ENCODE assay signal across 7 cellular contexts in the genomic region with DNA sequence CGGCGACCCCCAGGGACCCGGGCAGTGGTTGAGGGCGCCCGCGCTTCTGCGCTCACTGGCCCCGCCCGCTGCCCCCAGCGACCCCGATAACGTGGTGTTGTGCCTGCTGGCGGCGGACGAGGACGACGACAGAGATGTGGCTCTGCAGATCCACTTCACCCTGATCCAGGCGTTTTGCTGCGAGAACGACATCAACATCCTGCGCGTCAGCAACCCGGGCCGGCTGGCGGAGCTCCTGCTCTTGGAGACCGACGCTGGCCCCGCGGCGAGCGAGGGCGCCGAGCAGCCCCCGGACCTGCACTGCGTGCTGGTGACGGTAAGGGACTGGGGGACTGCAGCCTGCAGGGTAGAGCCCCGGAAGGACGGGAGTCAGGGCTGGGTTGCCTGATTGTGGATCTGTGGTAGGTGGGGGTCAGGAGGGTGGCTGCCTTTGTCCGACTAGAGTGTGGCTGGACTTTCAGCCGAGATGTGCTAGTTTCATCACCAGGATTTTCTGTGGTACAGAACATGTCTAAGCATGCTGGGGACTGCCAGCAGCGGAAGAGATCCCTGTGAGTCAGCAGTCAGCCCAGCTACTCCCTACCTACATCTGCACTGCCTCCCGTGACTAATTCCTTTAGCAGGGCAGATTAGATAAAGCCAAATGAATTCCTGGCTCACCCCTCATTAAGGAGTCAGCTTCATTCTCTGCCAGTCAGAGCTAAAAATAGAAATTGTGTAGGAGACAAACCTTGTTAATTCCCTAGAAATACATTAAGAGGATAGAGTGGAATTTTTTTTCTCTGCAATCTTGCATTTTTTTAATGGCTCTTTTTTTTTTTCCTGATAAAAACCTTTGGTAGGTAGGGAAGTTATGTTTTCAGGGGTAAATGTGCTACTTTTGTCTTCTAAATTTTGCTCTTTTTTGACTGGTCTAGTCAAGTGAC. TPM values are rescaled to one million over a fixed set of nuclear protein-coding genes. Genes with fewer than 3 reads are reported as not detected.
A peak's percentile ranks its signal among the peaks of the same experiment; 100 is the strongest.
DNase-seq lines count a peak whose midpoint lies in the region; ATAC-seq and TF ChIP-seq lines count a peak whose summit lies in the region.

No MANE protein-coding gene starts in this region.

- DNase-seq in NCI-H146 treated with DMSO at 0.1 percent for 48 hours (lab: John Stamatoyannopoulos, UW; ENCODE audit: unreplicated experiment), result peak; percentile 86
- DNase-seq in T-helper 22 cell (ENCODE audit: low read depth), result peak; percentile 43
- peak; percentile 91 for DNase-seq in astrocyte of the cerebellum (ENCODE audit: low read depth)
- DNase-seq in hippocampal formation (lab: John Stamatoyannopoulos, UW), result peak; percentile 45 to 66
- DNase-seq in renal cortical epithelial cell (ENCODE audit: low read depth), result peak; percentile 96

- no peak for TF ChIP-seq CTCF in astrocyte of the cerebellum (IDR thresholded peaks at IDR 0.05; ENCODE audit: low read depth, low read length, missing control alignments)

- peak overlapping the region; percentile 94 for H3K4me3 ChIP-seq in astrocyte of the cerebellum (ENCODE audit: low read depth, low read length)

- peak; percentile 28 for ATAC-seq in GM18502 (IDR thresholded peaks at IDR 0.05; ENCODE audit: poor library complexity, unreplicated experiment)
- peak; percentile 25 for ATAC-seq in HG02885 (IDR thresholded peaks at IDR 0.05; ENCODE audit: poor library complexity, unreplicated experiment)

- in situ Hi-C loops in astrocyte of the cerebellum (cut with HindIII; ENCODE audit: low sequenced_read_pairs), result loop anchor here (25.0 kb wide), 1 partner anchor 149 kb away; no protein-coding TSS in a partner anchor

RNA-seq across cellular contexts. Expression of a gene that starts 1.5 kb away (rescaled TPM):
- 47.8 and 53.8 TPM in 2 replicates for total RNA-seq in renal cortical epithelial cell

Comparison
In these comparisons a context has a peak if more than half of its experiments do, and no peak if none do; other contexts are left out.
1. Peak in every context shown above with its lines: DNase-seq, ATAC-seq and H3K4me3 ChIP-seq.
2. DNase-seq: peak in every context shown above with its lines; median percentile 96 in renal cortical epithelial cell; 91 in astrocyte of the cerebellum; 86 in NCI-H146 treated with DMSO at 0.1 percent for 48 hours; 56 in hippocampal formation; 43 in T-helper 22 cell.